ENCODE assay signal across 9 cellular contexts in genomic region chr19:17762505-17763229, GRCh38. TPM values are rescaled to one million over a fixed set of nuclear protein-coding genes. Genes with fewer than 3 reads are reported as not detected.
A peak's percentile ranks its signal among the peaks of the same experiment; 100 is the strongest.
DNase-seq lines count a peak whose midpoint lies in the region; ATAC-seq and TF ChIP-seq lines count a peak whose summit lies in the region.
"Had no signal": no experiment of that assay in that cellular context is flagged by ENCODE, and none has a peak within 500 bp of the region (broad histone marks: within the 10 kb centered on the region; RNA-seq: fewer than 3 reads in every experiment).

No MANE protein-coding gene starts in this region.

- WGBS in sigmoid colon, 2 donors: 68 to 80% methylated on average over 17 of the region's 17 CpGs

- no peak for TF ChIP-seq CTCF in RWPE2 (IDR thresholded peaks at IDR 0.05; ENCODE audit: poor library complexity, severe bottlenecking)
- TF ChIP-seq CTCF in foreskin keratinocyte (conservative IDR thresholded peaks at IDR 0.05): no peak
- no peak for TF ChIP-seq CTCF in sigmoid colon (IDR thresholded peaks at IDR 0.05)

- in situ Hi-C loops in ACHN (cut with HindIII; ENCODE audit: low pct_ligation_motif_present, low pct_unique_long_range_greater_than_20kb, low sequenced_read_pairs): no loop called here

- DNase-seq in ACHN (peak; percentile 15), H7 (peak; percentile 95), RWPE2 (ENCODE audit: low spot score) (no peak), foreskin keratinocyte (peak in 1 of 2 donors; percentile 60), sigmoid colon (no peak), DMS153 treated with DMSO at 0.1 percent for 48 hours (lab: John Stamatoyannopoulos, UW; ENCODE audit: unreplicated experiment) (no peak)
- DNase-seq in activated effector memory CD4-positive, alpha-beta T cell treated with Interleukin-2 at 50 U/mL for 16 hours: no peak
- DNase-seq: Right ventricle myocardium superior had no signal

- H3K36me3 ChIP-seq in H7 (replicated peaks; ENCODE audit: control insufficient read depth, insufficient read depth, low read length) (no peaks in the 10 kb centered on the region), RWPE2 (ENCODE audit: low read depth) (no peaks in the 10 kb centered on the region), sigmoid colon (no peaks in the 10 kb centered on the region)

- H3K4me1 ChIP-seq in RWPE2 (ENCODE audit: insufficient read depth, poor library complexity, severe bottlenecking) (peaks cover 6% of the 10 kb centered on the region), foreskin keratinocyte (no peaks in the 10 kb centered on the region), sigmoid colon (peaks cover 0 to 10% (median 6%) of the 10 kb centered on the region in 4 donors)

- no peak for TF ChIP-seq POLR2A in sigmoid colon (IDR thresholded peaks at IDR 0.05)

- intact Hi-C loops in sigmoid colon (cut with DNase I): no loop called here

- H3K27ac ChIP-seq in RWPE2 (ENCODE audit: poor library complexity, severe bottlenecking) (no peak overlapping the region), foreskin keratinocyte (no peak overlapping the region), sigmoid colon (no peak overlapping the region)

- TF ChIP-seq EP300 in sigmoid colon (IDR thresholded peaks at IDR 0.05): no peak

- peak; percentile 31; the same call in 1 of the 3 replicates for ATAC-seq in RWPE2 (ENCODE audit: low read depth)
- ATAC-seq in foreskin keratinocyte: peak; percentile 27
- no peak for ATAC-seq in HG03521 (IDR thresholded peaks at IDR 0.05; ENCODE audit: unreplicated experiment)

- no peaks in the 10 kb centered on the region for H3K9me3 ChIP-seq in RWPE2 (ENCODE audit: severe bottlenecking)
- H3K9me3 ChIP-seq in sigmoid colon: no peaks in the 10 kb centered on the region

- no peaks in the 10 kb centered on the region for H3K27me3 ChIP-seq in H7 (ENCODE audit: control insufficient read depth, insufficient read depth, low read length)
- H3K27me3 ChIP-seq in RWPE2 (ENCODE audit: insufficient read depth, poor library complexity, severe bottlenecking): no peaks in the 10 kb centered on the region
- H3K27me3 ChIP-seq in foreskin keratinocyte: no peaks in the 10 kb centered on the region
- peaks cover 0 to 7% (median 0%) of the 10 kb centered on the region in 3 donors for H3K27me3 ChIP-seq in sigmoid colon

- H3K4me3 ChIP-seq in H7 (ENCODE audit: insufficient read depth, low read depth, low read length): peak overlapping the region; percentile 24; the same call in 1 of the 2 replicates
- H3K4me3 ChIP-seq in RWPE2 (ENCODE audit: severe bottlenecking): no peak overlapping the region
- no peak overlapping the region for H3K4me3 ChIP-seq in sigmoid colon

RNA-seq across cellular contexts. Expression of gene FCHO1, which starts 11.4 kb away (rescaled TPM):
- total RNA-seq in H7 (2014; rRNA removed; shearing (Covaris generic)): 21.6 and 21.7 TPM in 2 replicates
- total RNA-seq in foreskin keratinocyte (6.2 and 8.8 TPM in 2 replicates), sigmoid colon (1 to 10 TPM; 1.8 to 5.8 (median 4.4) TPM)
- polyA plus RNA-seq in foreskin keratinocyte (6.3 and 9.9 TPM in 2 replicates), sigmoid colon (10 to 100 TPM in 1 of 3 donors, 1 to 10 TPM in 2; 1.2 to 14.4 (median 2.5) TPM)

RNA-seq across cellular contexts. Expression of gene B3GNT3, which starts 32.3 kb away (rescaled TPM):
- 0.73 and 1.7 TPM in 2 replicates for total RNA-seq in H7 (2014; rRNA removed; shearing (Covaris generic))
- total RNA-seq in foreskin keratinocyte: 6.5 and 11.5 TPM in 2 replicates
- polyA plus RNA-seq in foreskin keratinocyte: 5.7 and 7.9 TPM in 2 replicates
- total RNA-seq in sigmoid colon: under 1 TPM in 1 of 4 donors, not detected in 3; 0.55 TPM
- polyA plus RNA-seq in sigmoid colon: 10 to 100 TPM; 20.4 to 72.3 (median 35.4) TPM
- total RNA-seq: Right ventricle myocardium superior had no signal

RNA-seq across cellular contexts. Expression of gene MAP1S, which starts 43.4 kb away (rescaled TPM):
- total RNA-seq in H7 (2014; rRNA removed; shearing (Covaris generic)): 27.1 and 28.0 TPM in 2 replicates
- total RNA-seq in foreskin keratinocyte (23.5 and 25.3 TPM in 2 replicates), sigmoid colon (10 to 100 TPM; 13.3 to 35.8 (median 16.6) TPM)
- polyA plus RNA-seq in foreskin keratinocyte (28.4 and 35.9 TPM in 2 replicates), sigmoid colon (10 to 100 TPM; 13.8 to 20.6 (median 15.7) TPM)

RNA-seq across cellular contexts. Expression of gene INSL3, which starts 58.7 kb away (rescaled TPM):
- 0.33 TPM in 1 of 2 replicates, not detected in the other for total RNA-seq in H7 (2014; rRNA removed; shearing (Covaris generic))
- total RNA-seq in foreskin keratinocyte (0.14 and 0.51 TPM in 2 replicates), sigmoid colon (not detected)
- polyA plus RNA-seq in foreskin keratinocyte (0.32 and 0.44 TPM in 2 replicates), sigmoid colon (under 1 TPM in 1 of 3 donors, not detected in 2; 0.85 TPM)
- total RNA-seq: Right ventricle myocardium superior had no signal

Comparison
In these comparisons a context has a peak if more than half of its experiments do, and no peak if none do; other contexts are left out.
1. DNase-seq: peak in ACHN (single experiment) and H7 (single experiment); none in RWPE2 (single experiment), sigmoid colon (single experiment), activated effector memory CD4-positive, alpha-beta T cell treated with Interleukin-2 at 50 U/mL for 16 hours (single experiment) and DMS153 treated with DMSO at 0.1 percent for 48 hours (single experiment).